In the genomic region with DNA sequence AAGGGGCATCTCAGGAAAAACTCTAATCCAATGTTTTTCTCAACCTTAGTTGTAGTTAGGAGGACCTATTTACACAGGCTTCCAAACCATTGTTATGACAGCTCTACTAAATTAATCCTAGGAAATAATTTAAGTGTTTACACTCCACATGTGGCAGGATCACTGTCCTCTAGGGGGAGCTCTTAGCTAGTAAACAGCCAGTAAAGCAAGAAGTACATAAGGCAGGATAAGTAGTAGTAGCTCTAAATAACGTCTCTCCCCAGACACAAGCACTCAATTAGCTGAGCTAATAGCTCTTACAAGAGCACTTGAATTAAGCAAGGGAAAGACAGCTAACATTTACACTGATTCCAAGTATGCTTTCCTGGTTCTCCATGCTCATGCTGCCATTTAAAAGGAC, we compare ENCODE assay signal across 9 cellular contexts. TPM values are rescaled to one million over a fixed set of nuclear protein-coding genes. Genes with fewer than 3 reads are reported as not detected.
DNase-seq lines count a peak whose midpoint lies in the region; ATAC-seq, FAIRE-seq and TF ChIP-seq lines count a peak whose summit lies in the region.
"Had no signal": no experiment of that assay in that cellular context is flagged by ENCODE, and none has a peak within 500 bp of the region (broad histone marks: within the 10 kb centered on the region; RNA-seq: fewer than 3 reads in every experiment).

No MANE protein-coding gene starts in this region.

- H3K36me3 ChIP-seq in cardiac muscle cell (no peaks in the 10 kb centered on the region), endothelial cell of umbilical vein (ENCODE audit: control insufficient read depth in 2 of 2, extremely low read depth in 1 of 2, insufficient read depth in 2 of 2, low read length in 2 of 2) (no peaks in the 10 kb centered on the region)

- H3K27ac ChIP-seq in cardiac muscle cell (no peak overlapping the region), right cardiac atrium (ENCODE audit: low read length) (no peak overlapping the region), endothelial cell of umbilical vein (ENCODE audit: insufficient read depth, low read depth, low read length) (no peak overlapping the region)

- no peaks in the 10 kb centered on the region for H4K20me1 ChIP-seq in endothelial cell of umbilical vein (replicated peaks; ENCODE audit: control insufficient read depth, extremely low read depth, insufficient read depth, low read length)

- H3K4me3 ChIP-seq in cardiac muscle cell (no peak overlapping the region), right cardiac atrium (ENCODE audit: low read length) (no peak overlapping the region), endothelial cell of umbilical vein (replicated peaks in 1 of 3; ENCODE audit: insufficient read depth in 1 of 3, low read depth in 1 of 3, low read length in 3 of 3) (no peak overlapping the region)

- ATAC-seq in right cardiac atrium: no peak
- no peak for ATAC-seq in HG02970 (IDR thresholded peaks at IDR 0.05; ENCODE audit: low FRiP score, unreplicated experiment)

- POLR2A ChIA-PET in endothelial cell of umbilical vein (lab: Charles Lee): no interaction called here

- no peaks in the 10 kb centered on the region for H3K9me3 ChIP-seq in cardiac muscle cell (ENCODE audit: low read depth)
- no peaks in the 10 kb centered on the region for H3K9me3 ChIP-seq in right cardiac atrium (ENCODE audit: control insufficient read depth, low read length)
- H3K9me3 ChIP-seq in endothelial cell of umbilical vein (replicated peaks; ENCODE audit: control insufficient read depth, insufficient read depth, low read length): no peaks in the 10 kb centered on the region

- no peaks in the 10 kb centered on the region for H3K9me1 ChIP-seq in endothelial cell of umbilical vein (replicated peaks; ENCODE audit: control insufficient read depth, extremely low read depth, insufficient read depth, low read length)

- H2AFZ ChIP-seq in endothelial cell of umbilical vein (ENCODE audit: low read depth, low read length): no peak overlapping the region

- no TSS peak for BruUV-seq in endothelial cell of umbilical vein (replicated peaks; lab: Mats Ljungman, UMichigan)

- peak; percentile 1 to 36 for DNase-seq in cardiac muscle cell (ENCODE audit: low read depth in 1 of 2, low spot score in 1 of 2)
- DNase-seq in right cardiac atrium: no peak
- peak; percentile 32 for DNase-seq in NCI-H460 (ENCODE audit: extremely low read depth, low read depth)
- DNase-seq in endothelial cell of umbilical vein (ENCODE audit: low read depth, low spot score): peak; percentile 1
- DNase-seq in type B pancreatic cell (ENCODE audit: extremely low spot score, unreplicated experiment): no peak
- no peak for DNase-seq in NCI-H345 (lab: John Stamatoyannopoulos, UW)
- no peak for DNase-seq in inferior parietal cortex (ENCODE audit: extremely low spot score)
- DNase-seq: activated B cell treated with CpG ODN at 0.5 μM for 24 hours had no signal

- dilution Hi-C loops in endothelial cell of umbilical vein (cut with MboI; ENCODE audit: extremely low pct_ligation_motif_present, low sequenced_read_pairs): no loop called here

- H3K27me3 ChIP-seq in cardiac muscle cell: no peaks in the 10 kb centered on the region
- H3K27me3 ChIP-seq in right cardiac atrium (ENCODE audit: control insufficient read depth, insufficient read depth): no peaks in the 10 kb centered on the region
- H3K27me3 ChIP-seq in endothelial cell of umbilical vein (ENCODE audit: control insufficient read depth in 2 of 2, insufficient read depth in 2 of 2, low read length in 2 of 2): no peaks in the 10 kb centered on the region

- TF ChIP-seq CTCF in cardiac muscle cell (IDR thresholded peaks at IDR 0.05; ENCODE audit: low read depth, low read length) (peak; percentile 38), endothelial cell of umbilical vein (IDR thresholded peaks at IDR 0.05; ENCODE audit: extremely low read depth in 1 of 2, insufficient read depth in 1 of 2, low read depth in 1 of 2, low read length in 2 of 2) (peak; percentile 17 to 22), type B pancreatic cell (conservative IDR thresholded peaks at IDR 0.05) (peak; percentile 63)

- H3K79me2 ChIP-seq in endothelial cell of umbilical vein (ENCODE audit: control insufficient read depth, insufficient read depth, low read length): no peaks in the 10 kb centered on the region

- intact Hi-C loops in right cardiac atrium (cut with DNase I) (no loop called here), endothelial cell of umbilical vein (cut with micrococcal nuclease) (no loop called here)

- no peak overlapping the region for H3K4me2 ChIP-seq in endothelial cell of umbilical vein (ENCODE audit: insufficient read depth, low read length)

- no peak overlapping the region for H3K9ac ChIP-seq in endothelial cell of umbilical vein (replicated peaks; ENCODE audit: extremely low read depth, insufficient read depth, low read length)

- CTCF ChIA-PET in endothelial cell of umbilical vein (lab: Charles Lee): interaction anchor here (0.9 to 3.1 kb wide), 4 partner anchors 10 to 553 kb away, joined by 3 to 28 read pairs (median 3); no protein-coding TSS in a partner anchor

- H3K4me1 ChIP-seq in cardiac muscle cell (ENCODE audit: low read depth) (no peaks in the 10 kb centered on the region), right cardiac atrium (ENCODE audit: control insufficient read depth, insufficient read depth, low read length) (no peaks in the 10 kb centered on the region), endothelial cell of umbilical vein (ENCODE audit: control insufficient read depth, extremely low read depth, insufficient read depth, low read length) (no peaks in the 10 kb centered on the region)

- no peaks in the 10 kb centered on the region for H3K4me1 Mint-ChIP-seq in type B pancreatic cell (ENCODE audit: unreplicated experiment)
- H3K4me1 Mint-ChIP-seq: activated B cell treated with CpG ODN at 0.5 μM for 24 hours had no signal

- H3K27me3 Mint-ChIP-seq in type B pancreatic cell: no peaks in the 10 kb centered on the region
- H3K27me3 Mint-ChIP-seq: activated B cell treated with CpG ODN at 0.5 μM for 24 hours had no signal

- no peak overlapping the region for H3K27ac Mint-ChIP-seq in type B pancreatic cell
- H3K27ac Mint-ChIP-seq: activated B cell treated with CpG ODN at 0.5 μM for 24 hours had no signal

- H3K36me3 Mint-ChIP-seq in type B pancreatic cell: no peaks in the 10 kb centered on the region

- TF ChIP-seq POLR2A in endothelial cell of umbilical vein (IDR thresholded peaks at IDR 0.05; ENCODE audit: low read depth, low read length): no peak

- no peak overlapping the region for H3K4me3 Mint-ChIP-seq in type B pancreatic cell
- H3K4me3 Mint-ChIP-seq: activated B cell treated with CpG ODN at 0.5 μM for 24 hours had no signal

- no peaks in the 10 kb centered on the region for H3K9me3 Mint-ChIP-seq in type B pancreatic cell
- H3K9me3 Mint-ChIP-seq: activated B cell treated with CpG ODN at 0.5 μM for 24 hours had no signal

- 32% methylated on average over 1 of the region's 1 CpG for WGBS in right cardiac atrium

- no peak for FAIRE-seq in endothelial cell of umbilical vein (lab: Jason Lieb, UNC)

TF ChIP-seq in endothelial cell of umbilical vein, 7 proteins besides CTCF, POLR2A, EP300 and RAD21:
- TF ChIP-seq POLR2AphosphoS5 (IDR thresholded peaks at IDR 0.05; ENCODE audit: insufficient read depth, low read depth, low read length): no peak
- no peak for TF ChIP-seq MYC (IDR thresholded peaks at IDR 0.05; ENCODE audit: low read depth, low read length)
- no peak for TF ChIP-seq JUN (IDR thresholded peaks at IDR 0.05; ENCODE audit: borderline replicate concordance, insufficient read depth, insufficient read length, low read depth)
- TF ChIP-seq FOS (IDR thresholded peaks at IDR 0.05; ENCODE audit: borderline replicate concordance, insufficient read depth, low read length): no peak

RNA-seq across cellular contexts. Expression of gene NUDT11, which starts 37.3 kb away (rescaled TPM):
- total RNA-seq in cardiac muscle cell (10.8 and 19.4 TPM in 2 replicates), right cardiac atrium (under 1 TPM; 0.20 to 0.22 (median 0.20) TPM), endothelial cell of umbilical vein (3.7 and 3.9 TPM in 2 replicates), type B pancreatic cell (ENCODE audit: low replicate concordance) (6.1 and 19.3 TPM in 2 replicates)
- polyA plus RNA-seq in cardiac muscle cell (17.6 and 23.8 TPM in 2 replicates), right cardiac atrium (0.20 TPM), endothelial cell of umbilical vein (3.5 and 4.3 TPM in 2 replicates)
- total RNA-seq in NCI-H460 (2014; rRNA removed; shearing (Covaris generic)): 29.4 and 30.6 TPM in 2 replicates
- 18.3 and 20.3 TPM in 2 replicates for polyA plus RNA-seq in NCI-H460 (2014; cell fraction: nucleus; rRNA removed)
- polyA plus RNA-seq in endothelial cell of umbilical vein (2011; cell fraction: cytosol; rRNA removed): 4.4 TPM in 2 replicates
- polyA plus RNA-seq in endothelial cell of umbilical vein (2011; cell fraction: nucleus; rRNA removed): 1.7 and 2.0 TPM in 2 replicates
- 11.9 and 13.7 TPM in 2 replicates for polyA plus RNA-seq in endothelial cell of umbilical vein (2012)
- 3.8 and 5.9 TPM in 2 replicates for polyA minus RNA-seq in endothelial cell of umbilical vein
- not detected for polyA minus RNA-seq in endothelial cell of umbilical vein (2011; cell fraction: cytosol; rRNA and poly(A)+ RNA removed)
- 1.3 and 1.5 TPM in 2 replicates for polyA minus RNA-seq in endothelial cell of umbilical vein (2011; cell fraction: nucleus; rRNA and poly(A)+ RNA removed)
- total RNA-seq: activated B cell treated with CpG ODN at 0.5 μM for 24 hours had no signal

Comparison
In these comparisons a context has a peak if more than half of its experiments do, and no peak if none do; other contexts are left out.
1. DNase-seq: peak in cardiac muscle cell (2 of 2), NCI-H460 (single experiment) and endothelial cell of umbilical vein (single experiment); none in right cardiac atrium (0 of 3), type B pancreatic cell (single experiment), NCI-H345 (single experiment) and inferior parietal cortex (single experiment).
2. Peak in every context shown above with its lines, with median percentiles within 50 percentile points of each other: CTCF ChIP-seq.